9 cellular contexts compared by ENCODE assay signal in the genomic region with DNA sequence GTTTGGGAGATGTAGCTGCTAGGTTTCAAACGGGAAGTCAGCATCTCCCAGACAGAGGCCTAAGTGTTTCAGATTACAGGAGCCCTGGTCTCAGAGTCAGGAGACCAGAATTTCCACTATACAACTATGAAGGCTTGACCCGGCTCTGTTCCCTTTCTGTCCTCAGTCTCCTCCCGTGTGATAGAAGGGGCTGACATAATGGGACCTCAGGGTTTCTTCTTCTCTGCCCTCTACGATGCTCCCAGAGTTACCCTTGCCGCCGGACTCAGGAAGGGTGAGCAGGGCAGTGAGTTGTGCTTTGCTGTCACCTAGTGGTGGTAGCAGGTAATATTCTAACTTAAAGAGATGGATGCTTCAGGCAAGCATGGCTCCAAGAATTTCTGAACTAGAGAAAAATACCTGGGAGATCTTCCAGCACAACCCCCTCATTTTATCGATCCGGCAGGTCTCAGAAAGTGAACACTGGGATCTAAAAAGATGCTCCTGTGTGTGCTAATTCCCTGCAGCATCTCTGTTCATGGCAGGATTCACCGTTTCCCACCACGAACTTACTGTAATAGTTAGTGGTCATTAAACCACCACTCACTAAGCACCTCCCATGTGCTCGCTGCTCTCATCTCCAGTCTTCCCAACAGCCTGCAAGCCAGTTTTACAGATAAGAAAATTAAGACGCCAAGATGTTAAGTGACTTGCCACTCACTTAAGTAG.
A peak's percentile ranks its signal among the peaks of the same experiment; 100 is the strongest.
DNase-seq lines count a peak whose midpoint lies in the region; ATAC-seq and TF ChIP-seq lines count a peak whose summit lies in the region.
"Had no signal": no experiment of that assay in that cellular context is flagged by ENCODE, and none has a peak within 500 bp of the region (broad histone marks: within the 10 kb centered on the region; RNA-seq: fewer than 3 reads in every experiment).

No MANE protein-coding gene starts in this region.

- ATAC-seq in GM18907 (IDR thresholded peaks at IDR 0.05; ENCODE audit: unreplicated experiment) (peak; percentile 45), GM21447 (IDR thresholded peaks at IDR 0.05; ENCODE audit: unreplicated experiment) (no peak)

- no peak overlapping the region for H3K4me3 ChIP-seq in astrocyte of the spinal cord (ENCODE audit: low read depth, low read length)
- H3K4me3 ChIP-seq: skin epidermis had no signal

- in situ Hi-C loops in astrocyte of the spinal cord (cut with HindIII; ENCODE audit: low sequenced_read_pairs): no loop called here

- peak; percentile 85 for TF ChIP-seq CTCF in astrocyte of the spinal cord (IDR thresholded peaks at IDR 0.05; ENCODE audit: low read depth, low read length)

- peak; percentile 47 to 57 for DNase-seq in AML-193 (lab: John Stamatoyannopoulos, UW)
- peak; percentile 61 for DNase-seq in MV-4-11 (lab: John Stamatoyannopoulos, UW)
- DNase-seq in T follicular helper cell (ENCODE audit: low read depth): peak; percentile 29
- peak; percentile 72 for DNase-seq in astrocyte of the spinal cord (ENCODE audit: low read depth, low spot score)
- peak; percentile 45 for DNase-seq in iPS DF 19.7 (ENCODE audit: low read depth, low spot score)
- DNase-seq in smooth muscle cell of the brain vasculature (ENCODE audit: low read depth, low spot score): peak; percentile 44
